8 cellular contexts compared by ENCODE assay signal in genomic region chr21:24450119-24450518, GRCh38.
"Had no signal": no experiment of that assay in that cellular context is flagged by ENCODE, and none has a peak within 500 bp of the region (broad histone marks: within the 10 kb centered on the region; RNA-seq: fewer than 3 reads in every experiment).

No MANE protein-coding gene starts in this region.

- H3K9me3 ChIP-seq: HAP-1 had no signal

- ATAC-seq: HCT116, HepG2 had no signal

- H2AFZ ChIP-seq: GM23248 had no signal

- H3K9ac ChIP-seq: GM23248 had no signal

- H3K27ac ChIP-seq: GM23248, HL-60 had no signal

- DNase-seq: GM23248, GOT3, H7, HFFc6 had no signal

- H3K4me3 ChIP-seq: GM23248, HAP-1 had no signal

- H3K36me3 ChIP-seq: HAP-1 had no signal
